Comparison of ENCODE assay signal across 17 cellular contexts in genomic region chr1:154417338-154417608, GRCh38. TPM values are rescaled to one million over a fixed set of nuclear protein-coding genes. Genes with fewer than 3 reads are reported as not detected.
A peak's percentile ranks its signal among the peaks of the same experiment; 100 is the strongest.
DNase-seq lines count a peak whose midpoint lies in the region; ATAC-seq and TF ChIP-seq lines count a peak whose summit lies in the region.
"Had no signal": no experiment of that assay in that cellular context is flagged by ENCODE, and none has a peak within 500 bp of the region (broad histone marks: within the 10 kb centered on the region; RNA-seq: fewer than 3 reads in every experiment).

No MANE protein-coding gene starts in this region.

- peak overlapping the region in 1 of 2 donors; percentile 36 for H3K9ac ChIP-seq in stomach smooth muscle (ENCODE audit: low read length in 2 of 2)

- H3K4me3 ChIP-seq in lower lobe of right lung: no peak overlapping the region
- H3K4me3 ChIP-seq in stomach smooth muscle (ENCODE audit: low read length in 2 of 2): no peak overlapping the region
- H3K4me3 ChIP-seq: ovary, smooth muscle cell, testis had no signal

- H3K27ac ChIP-seq in RWPE1 (peak overlapping the region; percentile 100), lower lobe of right lung (peak overlapping the region; percentile 87), stomach smooth muscle (ENCODE audit: low read length) (peak overlapping the region; percentile 46)
- H3K27ac ChIP-seq: testis had no signal

- H3K36me3 ChIP-seq in lower lobe of right lung (peaks cover 6% of the 10 kb centered on the region), stomach smooth muscle (ENCODE audit: control insufficient read depth in 2 of 2, insufficient read depth in 2 of 2, low read length in 2 of 2) (no peaks in the 10 kb centered on the region)
- H3K36me3 ChIP-seq: ovary had no signal

- H3K9me3 ChIP-seq in lower lobe of right lung: no peaks in the 10 kb centered on the region
- no peaks in the 10 kb centered on the region for H3K9me3 ChIP-seq in stomach smooth muscle (ENCODE audit: control insufficient read depth in 2 of 2, low read length in 2 of 2)
- H3K9me3 ChIP-seq: ovary, testis had no signal

- H3K4me1 ChIP-seq in lower lobe of right lung: peaks cover 72% of the 10 kb centered on the region
- peaks cover 71% of the 10 kb centered on the region for H3K4me1 ChIP-seq in stomach smooth muscle (ENCODE audit: control insufficient read depth, insufficient read depth, low read length)

- no peaks in the 10 kb centered on the region for H3K27me3 Mint-ChIP-seq in activated naive CD4-positive, alpha-beta T cell treated with anti-CD3 and anti-CD28 coated beads, Interleukin-2, amount 50 U/mL, for 24 hours
- H3K27me3 Mint-ChIP-seq: activated CD4-positive, alpha-beta T cell treated with anti-CD3 and anti-CD28 coated beads, Interleukin-2, amount 10 ng/mL, durations not matched to agents 24 days and 14 days; activated naive CD8-positive, alpha-beta T cell treated with anti-CD3 and anti-CD28 coated beads, Interleukin-2, amount 50 U/mL, for 24 hours had no signal

- peaks cover 4% of the 10 kb centered on the region for H3K36me3 Mint-ChIP-seq in activated naive CD4-positive, alpha-beta T cell treated with anti-CD3 and anti-CD28 coated beads, Interleukin-2, amount 50 U/mL, for 24 hours

- H3K4me1 Mint-ChIP-seq in activated naive CD4-positive, alpha-beta T cell treated with anti-CD3 and anti-CD28 coated beads, Interleukin-2, amount 50 U/mL, for 24 hours: peaks cover 88% of the 10 kb centered on the region

- CTCF ChIA-PET in RWPE1 (lab: Yijun Ruan, JAX): interaction anchor here (0.6 kb wide), 1 partner anchor 15 kb away, joined by 3 read pairs; no protein-coding TSS in a partner anchor

- H3K27me3 ChIP-seq in lower lobe of right lung (ENCODE audit: low read depth) (no peaks in the 10 kb centered on the region), stomach smooth muscle (ENCODE audit: control insufficient read depth in 1 of 2, insufficient read depth in 2 of 2, low read length in 2 of 2) (no peaks in the 10 kb centered on the region)
- H3K27me3 ChIP-seq: ovary, testis had no signal

- POLR2A ChIA-PET in RWPE1 (lab: Yijun Ruan, JAX; ENCODE audit: low non-redundant PET): no interaction called here

- H3K9me3 Mint-ChIP-seq in activated naive CD4-positive, alpha-beta T cell treated with anti-CD3 and anti-CD28 coated beads, Interleukin-2, amount 50 U/mL, for 24 hours: no peaks in the 10 kb centered on the region
- H3K9me3 Mint-ChIP-seq: activated CD4-positive, alpha-beta T cell treated with anti-CD3 and anti-CD28 coated beads, Interleukin-2, amount 10 ng/mL, durations not matched to agents 24 days and 14 days; activated naive CD8-positive, alpha-beta T cell treated with anti-CD3 and anti-CD28 coated beads, Interleukin-2, amount 50 U/mL, for 24 hours had no signal

- intact Hi-C loops in lower lobe of right lung (cut with DNase I): no loop called here

- no peak overlapping the region for H3K4me3 Mint-ChIP-seq in activated naive CD4-positive, alpha-beta T cell treated with anti-CD3 and anti-CD28 coated beads, Interleukin-2, amount 50 U/mL, for 24 hours
- H3K4me3 Mint-ChIP-seq: activated CD4-positive, alpha-beta T cell treated with anti-CD3 and anti-CD28 coated beads, Interleukin-2, amount 10 ng/mL, durations not matched to agents 24 days and 14 days; activated naive CD8-positive, alpha-beta T cell treated with anti-CD3 and anti-CD28 coated beads, Interleukin-2, amount 50 U/mL, for 24 hours had no signal

- no peak for TF ChIP-seq CTCF in RWPE1 (conservative IDR thresholded peaks at IDR 0.05; ENCODE audit: low read depth)
- no peak for TF ChIP-seq CTCF in lower lobe of right lung (IDR thresholded peaks at IDR 0.05)

- no peak for DNase-seq in activated naive CD4-positive, alpha-beta T cell treated with Interleukin-2 at 50 U/mL for 16 hours
- no peak for DNase-seq in RWPE1 (ENCODE audit: low spot score)
- no peak for DNase-seq in lower lobe of right lung
- no peak for DNase-seq in NCI-H2196 (lab: John Stamatoyannopoulos, UW; ENCODE audit: unreplicated experiment)
- DNase-seq in Kasumi-1 (lab: John Stamatoyannopoulos, UW): no peak
- DNase-seq: activated CD4-positive, alpha-beta T cell treated with anti-CD3 and anti-CD28 coated beads, Interleukin-2, amount 10 ng/mL, durations not matched to agents 24 days and 14 days; activated naive CD8-positive, alpha-beta T cell treated with anti-CD3 and anti-CD28 coated beads, Interleukin-2, amount 50 U/mL, for 24 hours; DMS79 treated with DMSO at 0.1 percent for 48 hours; NCI-H1436; NCI-H748 treated with DMSO at 0.1 percent for 48 hours; stimulated activated CD4-positive, alpha-beta T cell treated with anti-CD3 and anti-CD28 coated beads, Interleukin-4, amount 100 ng/mL, for 4 hours; testis had no signal

- ATAC-seq in lower lobe of right lung (no peak), HG03521 (IDR thresholded peaks at IDR 0.05; ENCODE audit: unreplicated experiment) (no peak)
- ATAC-seq: activated naive CD8-positive, alpha-beta T cell treated with anti-CD3 and anti-CD28 coated beads, Interleukin-2, amount 50 U/mL, for 24 hours had no signal

- H3K27ac Mint-ChIP-seq in activated naive CD4-positive, alpha-beta T cell treated with anti-CD3 and anti-CD28 coated beads, Interleukin-2, amount 50 U/mL, for 24 hours: peak overlapping the region; percentile 61
- H3K27ac Mint-ChIP-seq: activated CD4-positive, alpha-beta T cell treated with anti-CD3 and anti-CD28 coated beads, Interleukin-2, amount 10 ng/mL, durations not matched to agents 24 days and 14 days had no signal

RNA-seq across cellular contexts. Expression of gene IL6R, which starts 12.1 kb away (rescaled TPM):
- 48.5 TPM for total RNA-seq in lower lobe of right lung

Comparison
In these comparisons a context has a peak if more than half of its experiments do, and no peak if none do; other contexts are left out.
1. H3K27ac ChIP-seq: peak in every context shown above with its lines; median percentile 100 in RWPE1; 87 in lower lobe of right lung; 46 in stomach smooth muscle.